1 cellular context compared by ENCODE assay signal in the genomic region with DNA sequence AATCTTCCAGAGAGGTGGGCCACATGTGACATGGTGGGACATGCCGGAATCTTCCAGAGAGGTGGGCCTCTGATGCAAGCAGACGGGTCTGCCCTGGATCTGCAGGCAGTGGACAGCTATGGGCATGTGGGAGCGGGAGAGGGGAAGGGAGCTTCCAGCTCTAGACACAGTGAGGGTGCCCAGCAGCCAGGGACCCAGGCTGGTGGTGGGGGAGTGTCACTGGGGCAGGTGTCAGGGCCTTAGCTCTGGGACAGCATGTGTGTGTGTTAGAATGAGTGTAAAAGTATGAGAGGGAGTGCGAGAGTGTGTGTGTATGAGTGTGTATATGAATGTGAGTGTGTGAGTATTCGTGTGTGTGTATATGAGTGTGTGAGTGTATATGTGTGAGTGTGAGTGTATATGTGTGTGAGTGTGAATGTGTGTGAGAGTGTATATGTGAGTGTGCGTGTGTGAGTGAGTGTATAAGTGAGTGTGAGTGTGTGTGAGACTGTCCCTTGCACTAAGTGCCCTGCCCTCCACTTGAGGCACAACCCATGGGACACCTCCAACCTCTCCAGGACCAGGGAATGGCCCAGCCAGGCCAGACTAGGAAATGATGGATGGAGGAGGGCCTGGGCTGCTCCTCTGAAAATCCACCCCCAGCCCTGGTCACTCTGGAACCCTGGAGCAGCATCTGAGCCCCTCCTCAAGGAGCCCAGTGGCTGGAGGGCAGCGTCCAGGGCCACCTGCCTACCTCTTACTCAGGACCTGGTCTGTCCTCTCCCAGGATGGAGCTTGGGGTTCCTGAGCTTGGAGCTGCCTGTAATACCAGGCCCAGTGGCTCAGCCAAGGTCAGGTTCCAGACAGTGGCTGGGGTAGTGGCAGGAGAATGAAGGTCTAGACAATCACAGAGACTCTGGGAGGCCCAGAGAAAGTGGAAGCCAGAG.
TF ChIP-seq lines count a peak whose summit lies in the region.

No MANE protein-coding gene starts in this region.

TF ChIP-seq in K562, 482 proteins besides CTCF, POLR2A, EP300 and RAD21 (continued from another document and continues in another):
- TF ChIP-seq, protein P1, sequence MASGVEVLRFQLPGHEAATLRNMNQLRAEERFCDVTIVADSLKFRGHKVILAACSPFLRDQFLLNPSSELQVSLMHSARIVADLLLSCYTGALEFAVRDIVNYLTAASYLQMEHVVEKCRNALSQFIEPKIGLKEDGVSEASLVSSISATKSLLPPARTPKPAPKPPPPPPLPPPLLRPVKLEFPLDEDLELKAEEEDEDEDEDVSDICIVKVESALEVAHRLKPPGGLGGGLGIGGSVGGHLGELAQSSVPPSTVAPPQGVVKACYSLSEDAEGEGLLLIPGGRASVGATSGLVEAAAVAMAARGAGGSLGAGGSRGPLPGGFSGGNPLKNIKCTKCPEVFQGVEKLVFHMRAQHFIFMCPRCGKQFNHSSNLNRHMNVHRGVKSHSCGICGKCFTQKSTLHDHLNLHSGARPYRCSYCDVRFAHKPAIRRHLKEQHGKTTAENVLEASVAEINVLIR (CRISPR knock-in tag; IDR thresholded peaks at IDR 0.05): no peak
- TF ChIP-seq, protein P2, sequence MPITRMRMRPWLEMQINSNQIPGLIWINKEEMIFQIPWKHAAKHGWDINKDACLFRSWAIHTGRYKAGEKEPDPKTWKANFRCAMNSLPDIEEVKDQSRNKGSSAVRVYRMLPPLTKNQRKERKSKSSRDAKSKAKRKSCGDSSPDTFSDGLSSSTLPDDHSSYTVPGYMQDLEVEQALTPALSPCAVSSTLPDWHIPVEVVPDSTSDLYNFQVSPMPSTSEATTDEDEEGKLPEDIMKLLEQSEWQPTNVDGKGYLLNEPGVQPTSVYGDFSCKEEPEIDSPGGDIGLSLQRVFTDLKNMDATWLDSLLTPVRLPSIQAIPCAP (CRISPR knock-in tag; IDR thresholded peaks at IDR 0.05; ENCODE audit: borderline replicate concordance): no peak
- TF ChIP-seq SMARCC2 (IDR thresholded peaks at IDR 0.05; ENCODE audit: low read depth): no peak
- TF ChIP-seq, protein P3, sequence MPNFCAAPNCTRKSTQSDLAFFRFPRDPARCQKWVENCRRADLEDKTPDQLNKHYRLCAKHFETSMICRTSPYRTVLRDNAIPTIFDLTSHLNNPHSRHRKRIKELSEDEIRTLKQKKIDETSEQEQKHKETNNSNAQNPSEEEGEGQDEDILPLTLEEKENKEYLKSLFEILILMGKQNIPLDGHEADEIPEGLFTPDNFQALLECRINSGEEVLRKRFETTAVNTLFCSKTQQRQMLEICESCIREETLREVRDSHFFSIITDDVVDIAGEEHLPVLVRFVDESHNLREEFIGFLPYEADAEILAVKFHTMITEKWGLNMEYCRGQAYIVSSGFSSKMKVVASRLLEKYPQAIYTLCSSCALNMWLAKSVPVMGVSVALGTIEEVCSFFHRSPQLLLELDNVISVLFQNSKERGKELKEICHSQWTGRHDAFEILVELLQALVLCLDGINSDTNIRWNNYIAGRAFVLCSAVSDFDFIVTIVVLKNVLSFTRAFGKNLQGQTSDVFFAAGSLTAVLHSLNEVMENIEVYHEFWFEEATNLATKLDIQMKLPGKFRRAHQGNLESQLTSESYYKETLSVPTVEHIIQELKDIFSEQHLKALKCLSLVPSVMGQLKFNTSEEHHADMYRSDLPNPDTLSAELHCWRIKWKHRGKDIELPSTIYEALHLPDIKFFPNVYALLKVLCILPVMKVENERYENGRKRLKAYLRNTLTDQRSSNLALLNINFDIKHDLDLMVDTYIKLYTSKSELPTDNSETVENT (CRISPR knock-in tag; IDR thresholded peaks at IDR 0.05): no peak
- no peak for TF ChIP-seq NFYB (IDR thresholded peaks at IDR 0.05; ENCODE audit: extremely low read depth, insufficient read length)
- TF ChIP-seq, protein P4, sequence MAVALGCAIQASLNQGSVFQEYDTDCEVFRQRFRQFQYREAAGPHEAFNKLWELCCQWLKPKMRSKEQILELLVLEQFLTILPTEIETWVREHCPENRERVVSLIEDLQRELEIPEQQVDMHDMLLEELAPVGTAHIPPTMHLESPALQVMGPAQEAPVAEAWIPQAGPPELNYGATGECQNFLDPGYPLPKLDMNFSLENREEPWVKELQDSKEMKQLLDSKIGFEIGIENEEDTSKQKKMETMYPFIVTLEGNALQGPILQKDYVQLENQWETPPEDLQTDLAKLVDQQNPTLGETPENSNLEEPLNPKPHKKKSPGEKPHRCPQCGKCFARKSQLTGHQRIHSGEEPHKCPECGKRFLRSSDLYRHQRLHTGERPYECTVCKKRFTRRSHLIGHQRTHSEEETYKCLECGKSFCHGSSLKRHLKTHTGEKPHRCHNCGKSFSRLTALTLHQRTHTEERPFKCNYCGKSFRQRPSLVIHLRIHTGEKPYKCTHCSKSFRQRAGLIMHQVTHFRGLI (CRISPR knock-in tag; IDR thresholded peaks at IDR 0.05): no peak
- TF ChIP-seq E2F6 (IDR thresholded peaks at IDR 0.05; ENCODE audit: borderline replicate concordance in 1 of 2, extremely low read depth in 1 of 2, insufficient read depth in 1 of 2, insufficient read length in 1 of 2, low read depth in 1 of 2, low read length in 1 of 2, poor library complexity in 1 of 2, severe bottlenecking in 1 of 2): no peak
- TF ChIP-seq, protein P5, sequence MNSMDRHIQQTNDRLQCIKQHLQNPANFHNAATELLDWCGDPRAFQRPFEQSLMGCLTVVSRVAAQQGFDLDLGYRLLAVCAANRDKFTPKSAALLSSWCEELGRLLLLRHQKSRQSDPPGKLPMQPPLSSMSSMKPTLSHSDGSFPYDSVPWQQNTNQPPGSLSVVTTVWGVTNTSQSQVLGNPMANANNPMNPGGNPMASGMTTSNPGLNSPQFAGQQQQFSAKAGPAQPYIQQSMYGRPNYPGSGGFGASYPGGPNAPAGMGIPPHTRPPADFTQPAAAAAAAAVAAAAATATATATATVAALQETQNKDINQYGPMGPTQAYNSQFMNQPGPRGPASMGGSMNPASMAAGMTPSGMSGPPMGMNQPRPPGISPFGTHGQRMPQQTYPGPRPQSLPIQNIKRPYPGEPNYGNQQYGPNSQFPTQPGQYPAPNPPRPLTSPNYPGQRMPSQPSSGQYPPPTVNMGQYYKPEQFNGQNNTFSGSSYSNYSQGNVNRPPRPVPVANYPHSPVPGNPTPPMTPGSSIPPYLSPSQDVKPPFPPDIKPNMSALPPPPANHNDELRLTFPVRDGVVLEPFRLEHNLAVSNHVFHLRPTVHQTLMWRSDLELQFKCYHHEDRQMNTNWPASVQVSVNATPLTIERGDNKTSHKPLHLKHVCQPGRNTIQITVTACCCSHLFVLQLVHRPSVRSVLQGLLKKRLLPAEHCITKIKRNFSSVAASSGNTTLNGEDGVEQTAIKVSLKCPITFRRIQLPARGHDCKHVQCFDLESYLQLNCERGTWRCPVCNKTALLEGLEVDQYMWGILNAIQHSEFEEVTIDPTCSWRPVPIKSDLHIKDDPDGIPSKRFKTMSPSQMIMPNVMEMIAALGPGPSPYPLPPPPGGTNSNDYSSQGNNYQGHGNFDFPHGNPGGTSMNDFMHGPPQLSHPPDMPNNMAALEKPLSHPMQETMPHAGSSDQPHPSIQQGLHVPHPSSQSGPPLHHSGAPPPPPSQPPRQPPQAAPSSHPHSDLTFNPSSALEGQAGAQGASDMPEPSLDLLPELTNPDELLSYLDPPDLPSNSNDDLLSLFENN (IDR thresholded peaks at IDR 0.05; ENCODE audit: low read depth in 2 of 2, low read length in 2 of 2): no peak
- no peak for TF ChIP-seq RAD51 (IDR thresholded peaks at IDR 0.05; ENCODE audit: borderline replicate concordance, low read depth)
- TF ChIP-seq RFX7 (CRISPR knock-in tag; IDR thresholded peaks at IDR 0.05): no peak
- TF ChIP-seq ZNF445 (CRISPR knock-in tag; IDR thresholded peaks at IDR 0.05; ENCODE audit: low read depth): no peak
- TF ChIP-seq, protein P6, sequence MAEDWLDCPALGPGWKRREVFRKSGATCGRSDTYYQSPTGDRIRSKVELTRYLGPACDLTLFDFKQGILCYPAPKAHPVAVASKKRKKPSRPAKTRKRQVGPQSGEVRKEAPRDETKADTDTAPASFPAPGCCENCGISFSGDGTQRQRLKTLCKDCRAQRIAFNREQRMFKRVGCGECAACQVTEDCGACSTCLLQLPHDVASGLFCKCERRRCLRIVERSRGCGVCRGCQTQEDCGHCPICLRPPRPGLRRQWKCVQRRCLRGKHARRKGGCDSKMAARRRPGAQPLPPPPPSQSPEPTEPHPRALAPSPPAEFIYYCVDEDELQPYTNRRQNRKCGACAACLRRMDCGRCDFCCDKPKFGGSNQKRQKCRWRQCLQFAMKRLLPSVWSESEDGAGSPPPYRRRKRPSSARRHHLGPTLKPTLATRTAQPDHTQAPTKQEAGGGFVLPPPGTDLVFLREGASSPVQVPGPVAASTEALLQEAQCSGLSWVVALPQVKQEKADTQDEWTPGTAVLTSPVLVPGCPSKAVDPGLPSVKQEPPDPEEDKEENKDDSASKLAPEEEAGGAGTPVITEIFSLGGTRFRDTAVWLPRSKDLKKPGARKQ (CRISPR knock-in tag; IDR thresholded peaks at IDR 0.05): no peak
- no peak for TF ChIP-seq HIVEP1 (CRISPR knock-in tag; IDR thresholded peaks at IDR 0.05)
- TF ChIP-seq TBP (optimal IDR thresholded peaks at IDR 0.05; ENCODE audit: low read depth, low read length): no peak
- no peak for TF ChIP-seq CC2D1A (IDR thresholded peaks at IDR 0.05)
- TF ChIP-seq CBFA2T2 (conservative IDR thresholded peaks at IDR 0.05): no peak
- TF ChIP-seq SIN3A (IDR thresholded peaks at IDR 0.05; ENCODE audit: borderline replicate concordance in 2 of 2, control insufficient read depth in 1 of 2, low read depth in 2 of 2, low read length in 2 of 2): no peak
- no peak for TF ChIP-seq HEY1 (CRISPR knock-in tag; IDR thresholded peaks at IDR 0.05; ENCODE audit: borderline replicate concordance)
- no peak for TF ChIP-seq TEAD4 (IDR thresholded peaks at IDR 0.05; ENCODE audit: low read length)
- no peak for TF ChIP-seq TEAD4 (CRISPR knock-in tag; IDR thresholded peaks at IDR 0.05; ENCODE audit: borderline replicate concordance)
- TF ChIP-seq ZNF644 (tag; IDR thresholded peaks at IDR 0.05; ENCODE audit: low read depth): no peak
- peak; percentile 89 for TF ChIP-seq TARDBP (IDR thresholded peaks at IDR 0.05)
- no peak for TF ChIP-seq MAFK (IDR thresholded peaks at IDR 0.05; ENCODE audit: low read length)
- no peak for TF ChIP-seq ATF1 (CRISPR knock-in tag; IDR thresholded peaks at IDR 0.05)
- TF ChIP-seq ATF1 (tag; IDR thresholded peaks at IDR 0.05): no peak
- TF ChIP-seq ZNF696 (CRISPR knock-in tag; conservative IDR thresholded peaks at IDR 0.05): no peak
- TF ChIP-seq DEAF1 (CRISPR knock-in tag; IDR thresholded peaks at IDR 0.05): no peak
- TF ChIP-seq SUPT5H (IDR thresholded peaks at IDR 0.05): peak; percentile 61
- TF ChIP-seq NR1H2 (CRISPR knock-in tag; IDR thresholded peaks at IDR 0.05): no peak
- 0 out of 4 replicates have a peak, but pooled peaks of 1 of the 2 experiments have one; percentile 25 for TF ChIP-seq HDAC1 (IDR thresholded peaks at IDR 0.05)
- no peak for TF ChIP-seq TAL1 (IDR thresholded peaks at IDR 0.05)
- no peak for TF ChIP-seq MAZ (CRISPR knock-in tag; conservative IDR thresholded peaks at IDR 0.05 in 1 of 2, IDR thresholded peaks at IDR 0.05 in 1 of 2)
- TF ChIP-seq HLTF (IDR thresholded peaks at IDR 0.05): 0 out of 2 replicates have a peak, but pooled peaks have one; percentile 17
- TF ChIP-seq ZNF217 (CRISPR knock-in tag; IDR thresholded peaks at IDR 0.05): no peak
- no peak for TF ChIP-seq GTF2F1 (IDR thresholded peaks at IDR 0.05; ENCODE audit: low read depth, low read length)
- no peak for TF ChIP-seq U2AF2 (optimal IDR thresholded peaks at IDR 0.05; ENCODE audit: low read depth, low read length)
- no peak for TF ChIP-seq COPS2 (conservative IDR thresholded peaks at IDR 0.05)
- no peak for TF ChIP-seq MCM5 (IDR thresholded peaks at IDR 0.05; ENCODE audit: low read depth)
- TF ChIP-seq ZBTB26 (CRISPR knock-in tag; IDR thresholded peaks at IDR 0.05): 0 out of 2 replicates have a peak, but pooled peaks have one; percentile 58
- TF ChIP-seq, protein P7, sequence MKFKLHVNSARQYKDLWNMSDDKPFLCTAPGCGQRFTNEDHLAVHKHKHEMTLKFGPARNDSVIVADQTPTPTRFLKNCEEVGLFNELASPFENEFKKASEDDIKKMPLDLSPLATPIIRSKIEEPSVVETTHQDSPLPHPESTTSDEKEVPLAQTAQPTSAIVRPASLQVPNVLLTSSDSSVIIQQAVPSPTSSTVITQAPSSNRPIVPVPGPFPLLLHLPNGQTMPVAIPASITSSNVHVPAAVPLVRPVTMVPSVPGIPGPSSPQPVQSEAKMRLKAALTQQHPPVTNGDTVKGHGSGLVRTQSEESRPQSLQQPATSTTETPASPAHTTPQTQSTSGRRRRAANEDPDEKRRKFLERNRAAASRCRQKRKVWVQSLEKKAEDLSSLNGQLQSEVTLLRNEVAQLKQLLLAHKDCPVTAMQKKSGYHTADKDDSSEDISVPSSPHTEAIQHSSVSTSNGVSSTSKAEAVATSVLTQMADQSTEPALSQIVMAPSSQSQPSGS (CRISPR knock-in tag; IDR thresholded peaks at IDR 0.05): no peak
- TF ChIP-seq ZNF212 (CRISPR knock-in tag; IDR thresholded peaks at IDR 0.05): no peak
- no peak for TF ChIP-seq RUNX1 (IDR thresholded peaks at IDR 0.05; ENCODE audit: low read depth)
- TF ChIP-seq ERF (CRISPR knock-in tag; IDR thresholded peaks at IDR 0.05): no peak
- no peak for TF ChIP-seq CBX1 (IDR thresholded peaks at IDR 0.05; ENCODE audit: low read depth)
- TF ChIP-seq ZNF75A (CRISPR knock-in tag; IDR thresholded peaks at IDR 0.05): no peak
- TF ChIP-seq PTBP1 (IDR thresholded peaks at IDR 0.05; ENCODE audit: low read depth, low read length): no peak
- TF ChIP-seq KAT2B (IDR thresholded peaks at IDR 0.05; ENCODE audit: low read depth, low read length): no peak
- TF ChIP-seq LARP7 (IDR thresholded peaks at IDR 0.05): peak; percentile 36; the same call in 1 of the 2 replicates
- TF ChIP-seq HMGN3 (IDR thresholded peaks at IDR 0.05; ENCODE audit: borderline replicate concordance, extremely low read depth, insufficient read length, low read depth, low read length): no peak
